Comparison of ENCODE assay signal across 1 cellular context in genomic region chr14:35229495-35230089, GRCh38.
TF ChIP-seq lines count a peak whose summit lies in the region.

No MANE protein-coding gene starts in this region.

TF ChIP-seq in HCT116, 20 proteins besides CTCF, POLR2A, EP300 and RAD21 (continued from another document):
- no peak for TF ChIP-seq REST (IDR thresholded peaks at IDR 0.05; ENCODE audit: low read depth)
- TF ChIP-seq CBX3 (IDR thresholded peaks at IDR 0.05; ENCODE audit: low read depth), result no peak
TF ChIP-seq in HCT116: peak in this region for 0.
